15 cellular contexts compared by ENCODE assay signal in genomic region chr1:236301080-236301957, GRCh38.
"Had no signal": no experiment of that assay in that cellular context is flagged by ENCODE, and none has a peak within 500 bp of the region (broad histone marks: within the 10 kb centered on the region; RNA-seq: fewer than 3 reads in every experiment).

No MANE protein-coding gene starts in this region.

- FAIRE-seq: TTC549 had no signal

- H3K27me3 ChIP-seq: hepatocyte, right atrium auricular region, tibial nerve had no signal

- H3K27me3 Mint-ChIP-seq: activated naive CD4-positive, alpha-beta T cell treated with anti-CD3 and anti-CD28 coated beads, Interleukin-2, amount 50 U/mL, for 24 hours; dendritic cell treated with granulocyte-macrophage colony-stimulating factor and Interleukin-4, amounts not matched to agents 40 ng/mL and 50 ng/mL, for 4 days had no signal

- H3K9me3 Mint-ChIP-seq: activated naive CD4-positive, alpha-beta T cell treated with anti-CD3 and anti-CD28 coated beads, Interleukin-2, amount 50 U/mL, for 24 hours; dendritic cell treated with granulocyte-macrophage colony-stimulating factor and Interleukin-4, amounts not matched to agents 40 ng/mL and 50 ng/mL, for 4 days; effector memory CD8-positive, alpha-beta T cell; naive thymus-derived CD4-positive, alpha-beta T cell; stimulated activated effector memory CD8-positive, alpha-beta T cell treated with anti-CD3 and anti-CD28 coated beads, Interleukin-12 subunit alpha, Interleukin-12 subunit beta, amount 100 ng/mL, for 72 hours had no signal

- H3K27ac ChIP-seq: epithelial cell of prostate, hepatocyte, right atrium auricular region, tibial nerve had no signal

- H3K4me1 Mint-ChIP-seq: activated naive CD4-positive, alpha-beta T cell treated with anti-CD3 and anti-CD28 coated beads, Interleukin-2, amount 50 U/mL, for 24 hours; brain; naive thymus-derived CD4-positive, alpha-beta T cell; stimulated activated effector memory CD8-positive, alpha-beta T cell treated with anti-CD3 and anti-CD28 coated beads, Interleukin-12 subunit alpha, Interleukin-12 subunit beta, amount 100 ng/mL, for 72 hours had no signal

- DNase-seq: activated effector memory CD4-positive, alpha-beta T cell treated with Interleukin-2 at 50 U/mL for 16 hours; cerebellar nuclear complex; effector memory CD8-positive, alpha-beta T cell; naive thymus-derived CD4-positive, alpha-beta T cell had no signal

- H3K4me3 ChIP-seq: hepatocyte, lung, right atrium auricular region, tibial nerve had no signal

- H3K36me3 ChIP-seq: right atrium auricular region, tibial nerve had no signal

- H3K79me2 ChIP-seq: hepatocyte had no signal

- ATAC-seq: activated CD4-positive, CD25-positive, alpha-beta regulatory T cell treated with anti-CD3 and anti-CD28 coated beads, Interleukin-2, amount 50 U/mL, for 24 hours; effector memory CD8-positive, alpha-beta T cell; naive thymus-derived CD4-positive, alpha-beta T cell; stimulated activated effector memory CD8-positive, alpha-beta T cell treated with anti-CD3 and anti-CD28 coated beads, Interleukin-12 subunit alpha, Interleukin-12 subunit beta, amount 100 ng/mL, for 72 hours had no signal

- H3K4me2 ChIP-seq: hepatocyte had no signal

- H3K27ac Mint-ChIP-seq: activated naive CD4-positive, alpha-beta T cell treated with anti-CD3 and anti-CD28 coated beads, Interleukin-2, amount 50 U/mL, for 24 hours; brain; dendritic cell treated with granulocyte-macrophage colony-stimulating factor and Interleukin-4, amounts not matched to agents 40 ng/mL and 50 ng/mL, for 4 days; effector memory CD8-positive, alpha-beta T cell; stimulated activated effector memory CD8-positive, alpha-beta T cell treated with anti-CD3 and anti-CD28 coated beads, Interleukin-12 subunit alpha, Interleukin-12 subunit beta, amount 100 ng/mL, for 72 hours had no signal

- H3K36me3 Mint-ChIP-seq: activated naive CD4-positive, alpha-beta T cell treated with anti-CD3 and anti-CD28 coated beads, Interleukin-2, amount 50 U/mL, for 24 hours; brain; naive thymus-derived CD4-positive, alpha-beta T cell; stimulated activated effector memory CD8-positive, alpha-beta T cell treated with anti-CD3 and anti-CD28 coated beads, Interleukin-12 subunit alpha, Interleukin-12 subunit beta, amount 100 ng/mL, for 72 hours had no signal

- H3K4me3 Mint-ChIP-seq: activated naive CD4-positive, alpha-beta T cell treated with anti-CD3 and anti-CD28 coated beads, Interleukin-2, amount 50 U/mL, for 24 hours; brain; dendritic cell treated with granulocyte-macrophage colony-stimulating factor and Interleukin-4, amounts not matched to agents 40 ng/mL and 50 ng/mL, for 4 days; effector memory CD8-positive, alpha-beta T cell; naive thymus-derived CD4-positive, alpha-beta T cell; stimulated activated effector memory CD8-positive, alpha-beta T cell treated with anti-CD3 and anti-CD28 coated beads, Interleukin-12 subunit alpha, Interleukin-12 subunit beta, amount 100 ng/mL, for 72 hours had no signal

- H2AFZ ChIP-seq: hepatocyte had no signal

- H3K4me1 ChIP-seq: right atrium auricular region, tibial nerve had no signal

- H3K9me3 ChIP-seq: right atrium auricular region had no signal
